In genomic region chr10:71647526-71648354, GRCh38 we compare ENCODE assay signal across 9 cellular contexts.
DNase-seq lines count a peak whose midpoint lies in the region; ATAC-seq, FAIRE-seq and TF ChIP-seq lines count a peak whose summit lies in the region.
"Had no signal": no experiment of that assay in that cellular context is flagged by ENCODE, and none has a peak within 500 bp of the region (broad histone marks: within the 10 kb centered on the region; RNA-seq: fewer than 3 reads in every experiment).

No MANE protein-coding gene starts in this region.

- WGBS in spleen, 5 donors = 63 to 78% (median 69%) methylated on average over 15 of the region's 15 CpGs

- H3K36me3 ChIP-seq in spleen = no peaks in the 10 kb centered on the region

- no peak overlapping the region for H3K4me3 ChIP-seq in fibroblast of mammary gland (ENCODE audit: control insufficient read depth, low read depth, low read length)
- no peak overlapping the region for H3K4me3 ChIP-seq in spleen

- TF ChIP-seq POLR2A in spleen (IDR thresholded peaks at IDR 0.05) = no peak
- TF ChIP-seq POLR2A in GM12891 (IDR thresholded peaks at IDR 0.05; ENCODE audit: low read depth, low read length) = no peak

- no peak overlapping the region for H3K27ac ChIP-seq in spleen

- no peaks in the 10 kb centered on the region for H3K9me3 ChIP-seq in spleen

- TF ChIP-seq CTCF in GM12873 (IDR thresholded peaks at IDR 0.05; ENCODE audit: insufficient read depth, low read depth, low read length, missing control alignments) (peak; percentile 47), fibroblast of mammary gland (conservative IDR thresholded peaks at IDR 0.05; ENCODE audit: control insufficient read depth, insufficient read depth, low read depth, low read length) (peak; percentile 44), spleen (IDR thresholded peaks at IDR 0.05 in 8 of 11, conservative IDR thresholded peaks at IDR 0.05 in 3 of 11) (peak in 7 of 11 experiments; percentile 21 to 37 (median 28))

- DNase-seq in NCI-H69 (lab: John Stamatoyannopoulos, UW) (peak; percentile 90), fibroblast of mammary gland (ENCODE audit: low read depth) (peak; percentile 6), spleen (no peak), NCI-H226 (no peak), GM12891 (ENCODE audit: insufficient read length, low spot score) (no peak)
- DNase-seq: activated CD4-positive, alpha-beta memory T cell treated with anti-CD3 and anti-CD28 coated beads for 36 hours; NCI-H774 had no signal

- H3K4me1 ChIP-seq in spleen = peaks cover 0 to 24% (median 0%) of the 10 kb centered on the region in 6 donors

- ATAC-seq in HG02759 (IDR thresholded peaks at IDR 0.05; ENCODE audit: unreplicated experiment) = no peak

- peaks cover 0 to 10% (median 0%) of the 10 kb centered on the region in 7 donors for H3K27me3 ChIP-seq in spleen (replicated peaks in 1 of 7)

- intact Hi-C loops in spleen (cut with DNase I; ENCODE audit: low total_unique reads) = no loop called here

- FAIRE-seq in GM12891 (lab: Jason Lieb, UNC) = no peak

TF ChIP-seq in GM12891, 5 proteins besides CTCF, POLR2A, EP300 and RAD21:
- TF ChIP-seq POU2F2 (IDR thresholded peaks at IDR 0.05; ENCODE audit: low read depth, low read length) (no peak), PAX5 (IDR thresholded peaks at IDR 0.05; ENCODE audit: insufficient read depth, low read length, severe bottlenecking) (no peak), POLR2AphosphoS5 (IDR thresholded peaks at IDR 0.05; ENCODE audit: low read depth, low read length) (no peak), SPI1 (IDR thresholded peaks at IDR 0.05; ENCODE audit: low read depth, low read length) (no peak), TAF1 (IDR thresholded peaks at IDR 0.05; ENCODE audit: low read depth, low read length) (no peak)
TF ChIP-seq in GM12891: peak in this region for 0.

Comparison
In these comparisons a context has a peak if more than half of its experiments do, and no peak if none do; other contexts are left out.
1. DNase-seq: peak in NCI-H69 (single experiment) and fibroblast of mammary gland (single experiment); none in spleen (single experiment), NCI-H226 (single experiment) and GM12891 (single experiment).
2. Peak in every context shown above with its lines, with median percentiles within 50 percentile points of each other: CTCF ChIP-seq.